ENCODE assay signal across 8 cellular contexts in genomic region chr5:59099270-59099994, GRCh38.
DNase-seq lines count a peak whose midpoint lies in the region; ATAC-seq and TF ChIP-seq lines count a peak whose summit lies in the region.

No MANE protein-coding gene starts in this region.

- H3K9me3 ChIP-seq in psoas muscle (no peaks in the 10 kb centered on the region), ovary (no peaks in the 10 kb centered on the region)

- CTCF ChIA-PET in activated naive CD4-positive, alpha-beta T cell treated with anti-CD3 and anti-CD28 coated beads, Interleukin-2, amount 10 ng/mL, durations not matched to agents 7 days and 5 days (lab: Charles Lee): interaction anchor here (1.1 to 6.7 kb wide), 4 partner anchors 25 to 75 kb away, joined by 4 to 30 read pairs (median 8); no protein-coding TSS in a partner anchor

- H3K27me3 ChIP-seq in psoas muscle (ENCODE audit: insufficient read depth in 3 of 3, low read length in 2 of 3): no peaks in the 10 kb centered on the region
- no peaks in the 10 kb centered on the region for H3K27me3 ChIP-seq in ovary

- whole genome bisulfite sequencing in psoas muscle, 3 donors: 91 to 94% (median 92%) methylated on average over 5 of the region's 5 CpGs
- 87 to 91% (median 88%) methylated on average over 5 of the region's 5 CpGs for WGBS in ovary, 3 donors

- TF ChIP-seq POLR2A in ovary (IDR thresholded peaks at IDR 0.05): no peak

- H3K27ac Mint-ChIP-seq in activated naive CD4-positive, alpha-beta T cell treated with anti-CD3 and anti-CD28 coated beads, Interleukin-2, amount 10 ng/mL, durations not matched to agents 7 days and 5 days: peak overlapping the region; percentile 88

- H3K4me1 ChIP-seq in psoas muscle (peaks cover 56% of the 10 kb centered on the region), ovary (ENCODE audit: insufficient read depth) (no peaks in the 10 kb centered on the region)

- H3K9me3 Mint-ChIP-seq in activated naive CD4-positive, alpha-beta T cell treated with anti-CD3 and anti-CD28 coated beads, Interleukin-2, amount 10 ng/mL, durations not matched to agents 7 days and 5 days: peaks cover 7% of the 10 kb centered on the region

- H3K36me3 ChIP-seq in psoas muscle (ENCODE audit: insufficient read depth in 1 of 2, low read depth in 1 of 2) (no peaks in the 10 kb centered on the region), ovary (no peaks in the 10 kb centered on the region)

- peaks cover 3% of the 10 kb centered on the region for H3K27me3 Mint-ChIP-seq in activated naive CD4-positive, alpha-beta T cell treated with anti-CD3 and anti-CD28 coated beads, Interleukin-2, amount 10 ng/mL, durations not matched to agents 7 days and 5 days

- H3K4me1 Mint-ChIP-seq in activated naive CD4-positive, alpha-beta T cell treated with anti-CD3 and anti-CD28 coated beads, Interleukin-2, amount 10 ng/mL, durations not matched to agents 7 days and 5 days: peaks cover 73% of the 10 kb centered on the region

- intact Hi-C loops in psoas muscle (cut with DNase I) (no loop called here), ovary (cut with DNase I) (no loop called here)

- H3K27ac ChIP-seq in psoas muscle (peak overlapping the region; percentile 17), ovary (no peak overlapping the region)

- H3K4me3 Mint-ChIP-seq in activated naive CD4-positive, alpha-beta T cell treated with anti-CD3 and anti-CD28 coated beads, Interleukin-2, amount 10 ng/mL, durations not matched to agents 7 days and 5 days: peak overlapping the region; percentile 3

- ATAC-seq in GM18520 (IDR thresholded peaks at IDR 0.05; ENCODE audit: unreplicated experiment) (peak; percentile 95), psoas muscle (peak in 2 of 4 donors; percentile 20 to 41)

- peaks cover 16% of the 10 kb centered on the region for H3K36me3 Mint-ChIP-seq in activated naive CD4-positive, alpha-beta T cell treated with anti-CD3 and anti-CD28 coated beads, Interleukin-2, amount 10 ng/mL, durations not matched to agents 7 days and 5 days

- TF ChIP-seq CTCF in psoas muscle (IDR thresholded peaks at IDR 0.05) (no peak), ovary (IDR thresholded peaks at IDR 0.05) (no peak)

- H3K4me3 ChIP-seq in psoas muscle (no peak overlapping the region), ovary (no peak overlapping the region)

- TF ChIP-seq EP300 in ovary (IDR thresholded peaks at IDR 0.05): no peak

- DNase-seq in HPDE6-E6E7 (ENCODE audit: extremely low spot score) (peak; percentile 78), psoas muscle (no peak), occipital lobe (lab: John Stamatoyannopoulos, UW) (no peak), ovary (no peak), RPMI8226 (no peak), SKM-1 (lab: John Stamatoyannopoulos, UW; ENCODE audit: unreplicated experiment) (no peak)
- peak; percentile 60 for DNase-seq in activated naive CD4-positive, alpha-beta T cell treated with anti-CD3 and anti-CD28 coated beads, Interleukin-2, amount 10 ng/mL, durations not matched to agents 7 days and 5 days

Comparison
In these comparisons a context has a peak if more than half of its experiments do, and no peak if none do; other contexts are left out.
1. DNase-seq: peak in HPDE6-E6E7 (single experiment) and activated naive CD4-positive, alpha-beta T cell treated with anti-CD3 and anti-CD28 coated beads, Interleukin-2, amount 10 ng/mL, durations not matched to agents 7 days and 5 days (single experiment); none in psoas muscle (0 of 2), occipital lobe (single experiment), ovary (0 of 5), RPMI8226 (single experiment) and SKM-1 (single experiment).